1 cellular context compared by ENCODE assay signal in the genomic region with DNA sequence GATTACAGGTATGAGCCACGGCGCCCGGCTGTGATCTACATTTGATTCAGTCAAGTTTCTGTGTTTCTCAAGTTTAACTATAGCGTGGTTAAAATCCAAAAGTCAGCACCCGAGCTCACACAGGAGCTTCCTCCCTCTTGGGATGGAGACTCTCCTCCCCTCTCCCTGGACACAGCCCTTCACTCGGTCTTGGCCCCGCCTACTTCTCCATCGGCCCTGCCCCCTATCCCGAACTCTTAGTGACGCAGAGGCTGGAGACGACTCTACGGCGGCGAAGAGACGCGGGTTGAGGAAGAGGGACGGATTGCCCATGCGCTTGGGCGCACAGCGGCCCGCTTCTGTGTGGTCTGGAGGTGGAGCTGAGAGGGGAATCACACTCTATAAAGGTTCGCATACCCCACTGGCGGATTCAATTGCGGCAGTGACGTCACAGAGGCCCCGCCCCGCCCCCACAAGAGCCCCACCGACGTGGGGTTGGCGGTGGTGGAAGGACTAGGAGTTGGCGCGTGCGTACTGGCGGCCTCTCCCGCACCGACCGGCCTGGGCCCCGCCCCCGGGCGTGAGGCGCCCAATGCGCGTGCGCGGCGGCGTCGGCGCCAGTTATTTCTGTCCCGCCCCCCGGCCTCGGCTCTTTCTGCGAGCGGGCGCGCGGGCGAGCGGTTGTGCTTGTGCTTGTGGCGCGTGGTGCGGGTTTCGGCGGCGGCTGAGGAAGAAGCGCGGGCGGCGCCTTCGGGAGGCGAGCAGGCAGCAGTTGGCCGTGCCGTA.
TF ChIP-seq lines count a peak whose summit lies in the region.

A gene (plus strand): TSS at position 239 of the 765 bp plus-strand sequence. CDS start 694 bp downstream, outside the sequence.

TF ChIP-seq in IMR-90, 13 proteins besides CTCF, POLR2A, EP300 and RAD21:
- TF ChIP-seq FOS (IDR thresholded peaks at IDR 0.05; ENCODE audit: low read depth, low read length) (0 out of 2 replicates have a peak, but pooled peaks have one; percentile 2), BHLHE40 (IDR thresholded peaks at IDR 0.05; ENCODE audit: low read depth, low read length) (no peak), CEBPB (IDR thresholded peaks at IDR 0.05; ENCODE audit: low read depth, low read length) (no peak), MXI1 (IDR thresholded peaks at IDR 0.05; ENCODE audit: borderline replicate concordance, low read depth, low read length) (peak; percentile 64; the same call in 1 of the 2 replicates), CHD1 (IDR thresholded peaks at IDR 0.05; ENCODE audit: low read depth, low read length) (no peak), NFE2L2 (IDR thresholded peaks at IDR 0.05; ENCODE audit: low read depth, low read length) (no peak), MAFK (IDR thresholded peaks at IDR 0.05; ENCODE audit: low read depth, low read length) (no peak), MAZ (IDR thresholded peaks at IDR 0.05; ENCODE audit: borderline replicate concordance, low read depth, low read length) (peak; percentile 80; the same call in 1 of the 2 replicates), RFX5 (IDR thresholded peaks at IDR 0.05; ENCODE audit: low read depth, low read length) (no peak), RCOR1 (IDR thresholded peaks at IDR 0.05; ENCODE audit: insufficient replicate concordance, low read length) (no peak), SMC3 (IDR thresholded peaks at IDR 0.05; ENCODE audit: low read depth, low read length) (no peak)
- TF ChIP-seq, protein P1, sequence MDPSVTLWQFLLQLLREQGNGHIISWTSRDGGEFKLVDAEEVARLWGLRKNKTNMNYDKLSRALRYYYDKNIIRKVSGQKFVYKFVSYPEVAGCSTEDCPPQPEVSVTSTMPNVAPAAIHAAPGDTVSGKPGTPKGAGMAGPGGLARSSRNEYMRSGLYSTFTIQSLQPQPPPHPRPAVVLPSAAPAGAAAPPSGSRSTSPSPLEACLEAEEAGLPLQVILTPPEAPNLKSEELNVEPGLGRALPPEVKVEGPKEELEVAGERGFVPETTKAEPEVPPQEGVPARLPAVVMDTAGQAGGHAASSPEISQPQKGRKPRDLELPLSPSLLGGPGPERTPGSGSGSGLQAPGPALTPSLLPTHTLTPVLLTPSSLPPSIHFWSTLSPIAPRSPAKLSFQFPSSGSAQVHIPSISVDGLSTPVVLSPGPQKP (IDR thresholded peaks at IDR 0.05; ENCODE audit: borderline replicate concordance, low read depth, low read length), result no peak
- TF ChIP-seq, protein P2, sequence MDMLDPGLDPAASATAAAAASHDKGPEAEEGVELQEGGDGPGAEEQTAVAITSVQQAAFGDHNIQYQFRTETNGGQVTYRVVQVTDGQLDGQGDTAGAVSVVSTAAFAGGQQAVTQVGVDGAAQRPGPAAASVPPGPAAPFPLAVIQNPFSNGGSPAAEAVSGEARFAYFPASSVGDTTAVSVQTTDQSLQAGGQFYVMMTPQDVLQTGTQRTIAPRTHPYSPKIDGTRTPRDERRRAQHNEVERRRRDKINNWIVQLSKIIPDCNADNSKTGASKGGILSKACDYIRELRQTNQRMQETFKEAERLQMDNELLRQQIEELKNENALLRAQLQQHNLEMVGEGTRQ (IDR thresholded peaks at IDR 0.05; ENCODE audit: low read depth, low read length), result 0 out of 2 replicates have a peak, but pooled peaks have one; percentile 9
TF ChIP-seq in IMR-90: peak in this region for 4.
